ENCODE assay signal across 11 cellular contexts in the genomic region with DNA sequence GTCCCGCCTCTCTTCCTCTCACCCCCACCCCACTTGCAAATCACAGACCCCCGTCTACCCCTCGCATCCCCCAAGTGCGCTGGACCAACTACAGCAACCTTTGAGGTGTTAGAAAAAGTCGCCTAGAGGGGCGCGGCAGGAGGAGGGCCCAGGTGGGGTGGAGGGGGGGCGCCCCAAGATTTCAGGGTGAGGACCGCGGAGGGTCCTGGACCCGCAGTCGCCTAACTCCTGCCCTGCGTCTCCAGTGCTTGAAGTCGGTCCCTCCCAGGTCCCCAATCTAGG. TPM values are rescaled to one million over a fixed set of nuclear protein-coding genes. Genes with fewer than 3 reads are reported as not detected.
A peak's percentile ranks its signal among the peaks of the same experiment; 100 is the strongest.
DNase-seq lines count a peak whose midpoint lies in the region; ATAC-seq, FAIRE-seq and TF ChIP-seq lines count a peak whose summit lies in the region.
"Had no signal": no experiment of that assay in that cellular context is flagged by ENCODE, and none has a peak within 500 bp of the region (broad histone marks: within the 10 kb centered on the region; RNA-seq: fewer than 3 reads in every experiment).

No MANE protein-coding gene starts in this region.

- no peaks in the 10 kb centered on the region for H3K36me3 ChIP-seq in SJSA1
- no peaks in the 10 kb centered on the region for H3K36me3 ChIP-seq in right atrium auricular region
- H3K36me3 ChIP-seq in pancreas: no peaks in the 10 kb centered on the region

- H3K27ac ChIP-seq in A549 (no peak overlapping the region), SJSA1 (no peak overlapping the region), right atrium auricular region (peak overlapping the region; percentile 48 to 59), pancreas (no peak overlapping the region)

- intact Hi-C loops in pancreas (cut with DNase I): no loop called here

- CTCF ChIA-PET in A549 (lab: Yijun Ruan, JAX): interaction anchor here (1.0 to 2.8 kb wide), 2 partner anchors 8 to 13 kb away, joined by 3 to 19 read pairs; no protein-coding TSS in a partner anchor

- no peak for TF ChIP-seq CTCF in A549 (IDR thresholded peaks at IDR 0.05)
- TF ChIP-seq CTCF in right atrium auricular region (IDR thresholded peaks at IDR 0.05): no peak
- no peak for TF ChIP-seq CTCF in pancreas (IDR thresholded peaks at IDR 0.05)

- ATAC-seq in A549: no peak
- ATAC-seq in pancreas: no peak
- ATAC-seq in GM21423 (IDR thresholded peaks at IDR 0.05; ENCODE audit: unreplicated experiment): no peak

- H3K9me3 ChIP-seq in A549: no peaks in the 10 kb centered on the region
- no peaks in the 10 kb centered on the region; the same call in 1 of the 2 replicates for H3K9me3 ChIP-seq in SJSA1 (replicated peaks)
- H3K9me3 ChIP-seq in right atrium auricular region: no peaks in the 10 kb centered on the region
- no peaks in the 10 kb centered on the region for H3K9me3 ChIP-seq in pancreas

- 27% methylated on average over 3 of the region's 14 CpGs for WGBS in A549 (ENCODE audit: missing lambda C conversion rate)
- WGBS in pancreas, 2 donors: 1 to 4% methylated on average over 14 of the region's 14 CpGs

- no peak for TF ChIP-seq RAD21 in A549 (conservative IDR thresholded peaks at IDR 0.05 in 1 of 2, IDR thresholded peaks at IDR 0.05 in 1 of 2)

- FAIRE-seq in A549 (lab: Jason Lieb, UNC): no peak
- no peak for FAIRE-seq in pancreas (lab: Jason Lieb, UNC)
- FAIRE-seq: colon, kidney, urothelium cell line had no signal

- H3K4me2 ChIP-seq in A549: peak overlapping the region; percentile 96

- no peak for TF ChIP-seq POLR2A in A549 (IDR thresholded peaks at IDR 0.05; ENCODE audit: low read length)

- H3K4me1 ChIP-seq in A549 (peaks cover 4% of the 10 kb centered on the region; the same call in 1 of the 3 replicates), SJSA1 (replicated peaks) (peaks cover 13% of the 10 kb centered on the region), right atrium auricular region (peaks cover 0 to 21% of the 10 kb centered on the region in 2 donors), pancreas (peaks cover 0 to 9% (median 8%) of the 10 kb centered on the region in 3 donors)

- POLR2A ChIA-PET in A549 (lab: Yijun Ruan, JAX): no interaction called here

- peaks cover 29% of the 10 kb centered on the region for H3K27me3 ChIP-seq in SJSA1 (replicated peaks)
- peaks cover 5 to 6% of the 10 kb centered on the region in 2 donors for H3K27me3 ChIP-seq in right atrium auricular region
- H3K27me3 ChIP-seq in pancreas: peaks cover 0 to 8% (median 3%) of the 10 kb centered on the region in 4 donors

- DNase-seq in A549 (ENCODE audit: low read depth in 1 of 2, low spot score in 1 of 2) (no peak), SJSA1 (ENCODE audit: low read depth in 1 of 2, low spot score in 2 of 2) (no peak), right atrium auricular region (ENCODE audit: low spot score) (no peak), pancreas (peak in 2 of 6 donors; percentile 44 to 52), NCI-H446 treated with DMSO at 0.1 percent for 48 hours (lab: John Stamatoyannopoulos, UW) (no peak), NCI-H1105 treated with DMSO at 0.1 percent for 48 hours (lab: John Stamatoyannopoulos, UW) (no peak), pons (ENCODE audit: low spot score) (no peak)

- TF ChIP-seq EP300 in A549 (IDR thresholded peaks at IDR 0.05): no peak

- H3K4me3 ChIP-seq in A549 (peak overlapping the region; percentile 49; the same call in 2 of the 3 replicates), SJSA1 (peak overlapping the region; percentile 44), right atrium auricular region (peak overlapping the region; percentile 41 to 61), pancreas (peak overlapping the region in 3 of 4 donors; percentile 33 to 51 (median 37))

TF ChIP-seq in A549, 52 proteins besides CTCF, POLR2A, EP300 and RAD21:
- TF ChIP-seq NR3C1 (IDR thresholded peaks at IDR 0.05): no peak

RNA-seq across cellular contexts. Expression of a gene that starts 0.4 kb away (rescaled TPM):
- polyA plus RNA-seq in A549 (2011; rRNA removed): 0.15 TPM in 1 of 2 replicates, not detected in the other
- polyA plus RNA-seq in A549 (2012; cell fraction: cytosol; rRNA removed): not detected in 2 replicates
- 0.01 and 0.36 TPM in 2 replicates for polyA plus RNA-seq in A549 (2012; cell fraction: nucleus; rRNA removed)
- 0.09 to 0.13 TPM in 2 of 3 replicates, not detected in the other for polyA plus RNA-seq in A549 (2017; fragmentation: RNase III; extraction: RNeasy Plus Mini Kit Qiagen cat#74134 plus additional on column Dnase treatment)
- polyA minus RNA-seq in A549 (2011; rRNA and poly(A)+ RNA removed): not detected in 2 replicates
- total RNA-seq in SJSA1 (2014; rRNA removed; shearing (Covaris generic)): 0.08 TPM in 1 of 2 replicates, not detected in the other
- 1 to 10 TPM; 2.2 to 8.8 TPM for total RNA-seq in right atrium auricular region
- total RNA-seq in pancreas: 1 to 10 TPM in 3 of 6 donors, under 1 TPM in 3; 0.73 to 1.2 (median 1.1) TPM
- 1 to 10 TPM; 1.5 to 2.4 TPM for polyA plus RNA-seq in pancreas

Comparison
In these comparisons a context has a peak if more than half of its experiments do, and no peak if none do; other contexts are left out.
1. H3K27ac ChIP-seq: peak in right atrium auricular region (2 of 2); none in A549 (0 of 2), SJSA1 (single experiment) and pancreas (0 of 4).
2. Peak in every context shown above with its lines, with median percentiles within 50 percentile points of each other: H3K4me3 ChIP-seq.